Comparison of ENCODE assay signal across 8 cellular contexts in the genomic region with DNA sequence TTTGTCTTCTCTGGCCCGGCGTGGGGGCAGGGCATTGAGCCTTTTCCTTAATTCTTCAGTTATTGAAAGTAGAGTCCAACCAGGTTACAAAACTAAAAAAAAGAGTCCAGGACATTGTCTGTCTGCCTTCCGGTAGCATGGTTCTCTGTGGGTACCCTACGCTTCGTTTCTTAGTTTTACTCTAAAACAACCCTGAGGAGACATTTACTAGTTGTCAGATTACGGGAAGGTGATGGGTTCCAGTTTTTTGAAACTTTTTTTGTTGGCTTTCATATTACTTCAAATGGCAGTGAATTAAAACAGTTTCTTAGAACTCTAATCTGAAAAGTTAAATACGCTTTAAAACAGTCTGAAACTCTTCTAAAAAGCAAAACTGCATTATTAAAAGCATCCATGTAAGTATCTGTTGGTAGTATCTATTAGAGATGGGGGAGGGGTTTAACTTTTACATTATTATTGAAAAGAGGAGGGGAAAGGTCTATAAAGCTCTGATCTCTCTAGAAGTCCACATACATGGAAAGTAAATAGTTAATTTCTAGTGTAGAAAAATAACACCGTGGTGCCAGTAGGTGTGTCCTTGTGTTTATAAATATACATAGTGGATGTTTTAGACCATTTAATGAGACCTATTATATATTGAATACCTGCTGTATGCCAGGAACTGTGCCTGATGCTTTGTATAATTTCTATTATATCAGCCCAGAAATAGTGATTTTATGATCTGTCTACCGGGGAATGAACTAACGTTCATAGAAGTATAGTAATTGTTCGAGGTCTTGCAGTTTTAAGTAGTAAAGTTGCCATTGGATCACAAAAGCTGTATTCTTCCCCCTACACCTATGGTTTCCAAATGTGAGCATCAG. TPM values are rescaled to one million over a fixed set of nuclear protein-coding genes. Genes with fewer than 3 reads are reported as not detected.
DNase-seq lines count a peak whose midpoint lies in the region; ATAC-seq and TF ChIP-seq lines count a peak whose summit lies in the region.

No MANE protein-coding gene starts in this region.

- peak overlapping the region; percentile 97 for H3K27ac Mint-ChIP-seq in HFFc6
- H3K27ac Mint-ChIP-seq in WTC11, result peak overlapping the region; percentile 97

- DNase-seq in BE2C, result no peak
- DNase-seq in HFFc6, result no peak
- no peak for DNase-seq in WTC11 (ENCODE audit: low spot score)
- DNase-seq in cardiac muscle cell (ENCODE audit: low read depth in 1 of 2, low spot score in 1 of 2), result no peak
- no peak for DNase-seq in retinal pigment epithelial cell (ENCODE audit: low read depth)
- DNase-seq in HuH-7 (ENCODE audit: low spot score), result no peak
- no peak for DNase-seq in occipital lobe (lab: John Stamatoyannopoulos, UW)
- DNase-seq in globus pallidus (ENCODE audit: low spot score), result no peak

- H3K36me3 Mint-ChIP-seq in HFFc6 (ENCODE audit: low read depth), result peaks cover 22% of the 10 kb centered on the region
- no peaks in the 10 kb centered on the region for H3K36me3 Mint-ChIP-seq in WTC11

- H3K9me3 Mint-ChIP-seq in HFFc6, result no peaks in the 10 kb centered on the region
- no peaks in the 10 kb centered on the region for H3K9me3 Mint-ChIP-seq in WTC11

- H3K4me1 ChIP-seq in BE2C (peaks cover 5% of the 10 kb centered on the region), cardiac muscle cell (ENCODE audit: low read depth) (peaks cover 16% of the 10 kb centered on the region)

- peaks cover 10% of the 10 kb centered on the region for H3K36me3 ChIP-seq in BE2C
- peaks cover 3% of the 10 kb centered on the region for H3K36me3 ChIP-seq in cardiac muscle cell

- H3K4me3 Mint-ChIP-seq in HFFc6 (peak overlapping the region; percentile 94), WTC11 (peak overlapping the region; percentile 93)

- no peak for ATAC-seq in WTC11

- TF ChIP-seq CTCF in BE2C (IDR thresholded peaks at IDR 0.05; ENCODE audit: low read depth, low read length), result no peak
- TF ChIP-seq CTCF in HFFc6 (IDR thresholded peaks at IDR 0.05), result no peak
- no peak for TF ChIP-seq CTCF in WTC11 (IDR thresholded peaks at IDR 0.05)
- no peak for TF ChIP-seq CTCF in cardiac muscle cell (IDR thresholded peaks at IDR 0.05; ENCODE audit: low read depth, low read length)
- no peak for TF ChIP-seq CTCF in retinal pigment epithelial cell (conservative IDR thresholded peaks at IDR 0.05; ENCODE audit: low read depth, low read length)

- H3K27me3 Mint-ChIP-seq in HFFc6 (ENCODE audit: insufficient read depth) (peaks cover 2% of the 10 kb centered on the region), WTC11 (ENCODE audit: low read depth) (no peaks in the 10 kb centered on the region)

- H3K27ac ChIP-seq in cardiac muscle cell, result peak overlapping the region; percentile 100

- CTCF ChIA-PET in WTC11 (lab: Charles Lee), result interaction anchor here (0.6 kb wide), 1 partner anchor 616 kb away, joined by 4 read pairs; no protein-coding TSS in a partner anchor

- POLR2A ChIA-PET in WTC11 (lab: Charles Lee), result interaction anchor here (1.3 to 2.3 kb wide), 2 partner anchors 38 to 39 kb away, joined by 9 to 42 read pairs; partner anchors contain the start of gene TBCC

- H3K9me3 ChIP-seq in BE2C, result no peaks in the 10 kb centered on the region
- no peaks in the 10 kb centered on the region for H3K9me3 ChIP-seq in cardiac muscle cell (ENCODE audit: low read depth)

- H3K4me1 Mint-ChIP-seq in HFFc6 (ENCODE audit: low read depth) (peaks cover 29% of the 10 kb centered on the region), WTC11 (peaks cover 22% of the 10 kb centered on the region)

- H3K4me3 ChIP-seq in BE2C (ENCODE audit: low read depth, low read length) (peak overlapping the region; percentile 83), cardiac muscle cell (peak overlapping the region; percentile 98), retinal pigment epithelial cell (ENCODE audit: low read length) (peak overlapping the region; percentile 66)

- H3K27me3 ChIP-seq in BE2C, result no peaks in the 10 kb centered on the region
- H3K27me3 ChIP-seq in cardiac muscle cell, result no peaks in the 10 kb centered on the region

TF ChIP-seq in WTC11, 78 proteins besides CTCF, POLR2A, EP300 and RAD21:
- no peak for TF ChIP-seq ZBTB21 (CRISPR knock-in tag; IDR thresholded peaks at IDR 0.05; ENCODE audit: borderline replicate concordance)
- no peak for TF ChIP-seq ESRRA (CRISPR knock-in tag; IDR thresholded peaks at IDR 0.05; ENCODE audit: borderline replicate concordance)
- no peak for TF ChIP-seq FOXP1 (CRISPR knock-in tag; IDR thresholded peaks at IDR 0.05; ENCODE audit: borderline replicate concordance)
- TF ChIP-seq, protein P1, sequence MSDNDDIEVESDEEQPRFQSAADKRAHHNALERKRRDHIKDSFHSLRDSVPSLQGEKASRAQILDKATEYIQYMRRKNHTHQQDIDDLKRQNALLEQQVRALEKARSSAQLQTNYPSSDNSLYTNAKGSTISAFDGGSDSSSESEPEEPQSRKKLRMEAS (CRISPR knock-in tag; IDR thresholded peaks at IDR 0.05), result no peak
- TF ChIP-seq, protein P2, sequence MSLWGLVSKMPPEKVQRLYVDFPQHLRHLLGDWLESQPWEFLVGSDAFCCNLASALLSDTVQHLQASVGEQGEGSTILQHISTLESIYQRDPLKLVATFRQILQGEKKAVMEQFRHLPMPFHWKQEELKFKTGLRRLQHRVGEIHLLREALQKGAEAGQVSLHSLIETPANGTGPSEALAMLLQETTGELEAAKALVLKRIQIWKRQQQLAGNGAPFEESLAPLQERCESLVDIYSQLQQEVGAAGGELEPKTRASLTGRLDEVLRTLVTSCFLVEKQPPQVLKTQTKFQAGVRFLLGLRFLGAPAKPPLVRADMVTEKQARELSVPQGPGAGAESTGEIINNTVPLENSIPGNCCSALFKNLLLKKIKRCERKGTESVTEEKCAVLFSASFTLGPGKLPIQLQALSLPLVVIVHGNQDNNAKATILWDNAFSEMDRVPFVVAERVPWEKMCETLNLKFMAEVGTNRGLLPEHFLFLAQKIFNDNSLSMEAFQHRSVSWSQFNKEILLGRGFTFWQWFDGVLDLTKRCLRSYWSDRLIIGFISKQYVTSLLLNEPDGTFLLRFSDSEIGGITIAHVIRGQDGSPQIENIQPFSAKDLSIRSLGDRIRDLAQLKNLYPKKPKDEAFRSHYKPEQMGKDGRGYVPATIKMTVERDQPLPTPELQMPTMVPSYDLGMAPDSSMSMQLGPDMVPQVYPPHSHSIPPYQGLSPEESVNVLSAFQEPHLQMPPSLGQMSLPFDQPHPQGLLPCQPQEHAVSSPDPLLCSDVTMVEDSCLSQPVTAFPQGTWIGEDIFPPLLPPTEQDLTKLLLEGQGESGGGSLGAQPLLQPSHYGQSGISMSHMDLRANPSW (CRISPR knock-in tag; conservative IDR thresholded peaks at IDR 0.05; ENCODE audit: low read depth), result no peak
- TF ChIP-seq, protein P3, sequence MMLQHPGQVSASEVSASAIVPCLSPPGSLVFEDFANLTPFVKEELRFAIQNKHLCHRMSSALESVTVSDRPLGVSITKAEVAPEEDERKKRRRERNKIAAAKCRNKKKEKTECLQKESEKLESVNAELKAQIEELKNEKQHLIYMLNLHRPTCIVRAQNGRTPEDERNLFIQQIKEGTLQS (CRISPR knock-in tag; conservative IDR thresholded peaks at IDR 0.05), result no peak
- TF ChIP-seq ARID4B (CRISPR knock-in tag; IDR thresholded peaks at IDR 0.05; ENCODE audit: borderline replicate concordance), result no peak

RNA-seq across cellular contexts. Expression of gene BICRAL, which starts 2.3 kb away (rescaled TPM):
- polyA plus RNA-seq in BE2C (2012; ENCODE audit: insufficient read depth, insufficient read length, low read depth), result 5.7 TPM
- total RNA-seq in HFFc6 (2021; fragmentation: NEBNext Ultra II Directional; extraction: Animal tissue kit (Norgen Biotek cat#: 25700)), result 1 to 10 TPM; 8.0 to 9.8 (median 9.4) TPM
- total RNA-seq in WTC11 (2021) (9.4 to 10.3 TPM (median 9.7 TPM) in 3 replicates), cardiac muscle cell (5.3 and 7.2 TPM in 2 replicates), occipital lobe (28.2 TPM)
- 3.9 and 4.5 TPM in 2 replicates for polyA plus RNA-seq in cardiac muscle cell

RNA-seq across cellular contexts. Expression of gene TBCC, which starts 38.2 kb away (rescaled TPM):
- polyA plus RNA-seq in BE2C (2012; ENCODE audit: insufficient read depth, insufficient read length, low read depth), result 134 TPM
- 10 to 100 TPM; 20.6 to 25.2 (median 22.5) TPM for total RNA-seq in HFFc6 (2021; fragmentation: NEBNext Ultra II Directional; extraction: Animal tissue kit (Norgen Biotek cat#: 25700))
- total RNA-seq in WTC11 (2021) (24.7 to 27.3 TPM (median 25.0 TPM) in 3 replicates), cardiac muscle cell (47.4 and 58.8 TPM in 2 replicates), occipital lobe (63.2 TPM)
- 53.3 and 67.1 TPM in 2 replicates for polyA plus RNA-seq in cardiac muscle cell
